In the genomic region with DNA sequence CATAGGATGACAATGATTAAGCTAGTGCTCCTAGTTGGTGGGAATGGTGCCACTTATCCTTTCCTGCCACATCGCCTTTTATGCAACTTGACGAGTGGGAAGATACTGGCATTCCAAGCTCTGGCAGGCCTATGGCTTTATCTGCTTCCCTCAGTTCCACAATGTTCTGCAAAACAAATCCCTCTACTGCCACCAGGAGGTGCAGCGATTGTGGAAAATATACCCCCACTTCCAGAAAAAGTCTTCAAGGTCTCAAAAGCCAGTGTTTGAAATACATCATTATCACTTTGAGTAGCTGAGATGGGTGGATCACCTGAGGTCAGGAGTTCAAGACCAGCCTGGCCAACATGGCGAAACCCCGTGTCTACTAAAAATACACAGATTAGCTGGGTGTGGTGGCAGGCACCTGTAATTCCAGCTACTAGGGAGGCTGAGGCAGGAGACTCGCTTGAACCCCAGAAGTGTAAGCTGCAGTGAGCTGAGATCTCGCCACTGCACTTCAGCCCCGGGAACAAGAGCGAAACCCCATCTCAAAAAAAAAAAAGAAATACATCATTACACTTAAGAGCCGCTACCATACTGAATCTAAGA, we compare ENCODE assay signal across 8 cellular contexts. TPM values are rescaled to one million over a fixed set of nuclear protein-coding genes. Genes with fewer than 3 reads are reported as not detected.
DNase-seq lines count a peak whose midpoint lies in the region; ATAC-seq, FAIRE-seq and TF ChIP-seq lines count a peak whose summit lies in the region.

No MANE protein-coding gene starts in this region.

- H3K9me2 ChIP-seq in PC-3 (replicated peaks; ENCODE audit: low read length): no peaks in the 10 kb centered on the region

- peaks cover 72% of the 10 kb centered on the region for H4K20me1 ChIP-seq in PC-3 (ENCODE audit: low read length)

- no peak for DNase-seq in CD4-positive, alpha-beta T cell
- no peak for DNase-seq in GM20000 (ENCODE audit: low spot score)
- DNase-seq in PC-3: peak; percentile 83
- no peak for DNase-seq in breast epithelium (ENCODE audit: low spot score in 2 of 2)
- DNase-seq in kidney glomerular epithelial cell (lab: John Stamatoyannopoulos, UW): peak; percentile 34
- peak; percentile 59 to 73 for DNase-seq in tibial artery
- DNase-seq in GM19239 (ENCODE audit: insufficient read length, low spot score): no peak

- no peak for TF ChIP-seq CTCF in CD4-positive, alpha-beta T cell (IDR thresholded peaks at IDR 0.05)
- TF ChIP-seq CTCF in GM20000 (IDR thresholded peaks at IDR 0.05; ENCODE audit: extremely low read depth, missing control alignments) (peak; percentile 17), PC-3 (conservative IDR thresholded peaks at IDR 0.05; ENCODE audit: low read depth, low read length) (peak; percentile 89), breast epithelium (IDR thresholded peaks at IDR 0.05) (peak; percentile 27 to 61 (median 39)), tibial artery (IDR thresholded peaks at IDR 0.05) (peak; percentile 67 to 68)

- no peaks in the 10 kb centered on the region for H3K27me3 ChIP-seq in CD4-positive, alpha-beta T cell (ENCODE audit: control insufficient read depth, insufficient read depth, low read length)
- no peaks in the 10 kb centered on the region for H3K27me3 ChIP-seq in PC-3 (ENCODE audit: low read length)
- no peaks in the 10 kb centered on the region for H3K27me3 ChIP-seq in breast epithelium
- no peaks in the 10 kb centered on the region for H3K27me3 ChIP-seq in tibial artery

- no peak for FAIRE-seq in GM19239 (lab: Jason Lieb, UNC)

- no peaks in the 10 kb centered on the region for H3K9me3 ChIP-seq in CD4-positive, alpha-beta T cell (ENCODE audit: control insufficient read depth, low read length)
- H3K9me3 ChIP-seq in PC-3 (ENCODE audit: low read length): no peaks in the 10 kb centered on the region
- no peaks in the 10 kb centered on the region for H3K9me3 ChIP-seq in breast epithelium
- no peaks in the 10 kb centered on the region for H3K9me3 ChIP-seq in tibial artery

- H3K79me2 ChIP-seq in PC-3 (ENCODE audit: low read length): peaks cover 85% of the 10 kb centered on the region

- H3F3A ChIP-seq in PC-3 (ENCODE audit: low read length, unreplicated experiment): no peaks in the 10 kb centered on the region

- ATAC-seq in CD4-positive, alpha-beta T cell (ENCODE audit: poor library complexity): no peak
- ATAC-seq in PC-3 (peak; percentile 38), GM18511 (IDR thresholded peaks at IDR 0.05; ENCODE audit: unreplicated experiment) (no peak)

- H3K9ac ChIP-seq in PC-3 (ENCODE audit: low read length): no peak overlapping the region

- H3K4me1 ChIP-seq in PC-3 (ENCODE audit: insufficient read depth, low read length): peaks cover 19% of the 10 kb centered on the region
- H3K4me1 ChIP-seq in breast epithelium: peaks cover 0 to 5% of the 10 kb centered on the region in 2 donors
- H3K4me1 ChIP-seq in tibial artery: peaks cover 0 to 47% (median 18%) of the 10 kb centered on the region in 4 donors

- no peak overlapping the region for H3K27ac Mint-ChIP-seq in CD4-positive, alpha-beta T cell

- H3K4me3 ChIP-seq in PC-3 (ENCODE audit: low read length) (no peak overlapping the region), breast epithelium (no peak overlapping the region), tibial artery (no peak overlapping the region)

- BruUV-seq in PC-3 (replicated peaks; lab: Mats Ljungman, UMichigan): no TSS peak

- peaks cover 79% of the 10 kb centered on the region for H3K4me1 Mint-ChIP-seq in CD4-positive, alpha-beta T cell (ENCODE audit: low read depth)

- no peaks in the 10 kb centered on the region for H3K36me3 ChIP-seq in PC-3 (ENCODE audit: low read depth, low read length)
- no peaks in the 10 kb centered on the region for H3K36me3 ChIP-seq in breast epithelium
- no peaks in the 10 kb centered on the region for H3K36me3 ChIP-seq in tibial artery

- H3K4me3 Mint-ChIP-seq in CD4-positive, alpha-beta T cell: peak overlapping the region; percentile 12

- POLR2A ChIA-PET in CD4-positive, alpha-beta T cell (lab: Charles Lee): interaction anchor here (1.4 kb wide), 1 partner anchor 94 kb away, joined by 5 read pairs; no protein-coding TSS in a partner anchor
- POLR2A ChIA-PET in PC-3 (lab: Charles Lee; ENCODE audit: unreplicated experiment): interaction anchor here (0.7 kb wide), 1 partner anchor 200 kb away, joined by 17 read pairs; no protein-coding TSS in a partner anchor

- H3K36me3 Mint-ChIP-seq in CD4-positive, alpha-beta T cell (ENCODE audit: low read depth): peaks cover 24% of the 10 kb centered on the region

- peak overlapping the region; percentile 89; the same call in 1 of the 2 replicates for H3K4me2 ChIP-seq in PC-3 (ENCODE audit: low read length)

- H3K9me3 Mint-ChIP-seq in CD4-positive, alpha-beta T cell: no peaks in the 10 kb centered on the region

- H2AFZ ChIP-seq in PC-3 (ENCODE audit: low read length): no peak overlapping the region

- intact Hi-C loops in CD4-positive, alpha-beta T cell (cut with DNase I, micrococcal nuclease): loop anchor here (1.0 to 10.0 kb wide), 7 partner anchors 63 to 1352 kb away; partner anchors contain the start of genes MED7 (in 1 of the 2), RNF145 (in 1 of the 2) and THG1L (in 1 of the 2)
- intact Hi-C loops in PC-3 (cut with micrococcal nuclease): loop anchor here (1.0 to 5.0 kb wide), 6 partner anchors 35 to 140 kb away; partner anchors contain the start of gene LSM11
- intact Hi-C loops in breast epithelium (cut with DNase I; ENCODE audit: low total_unique reads): loop anchor here (5.0 kb wide), 1 partner anchor 513 kb away; no protein-coding TSS in a partner anchor
- intact Hi-C loops in tibial artery (cut with DNase I; ENCODE audit: low total_unique reads): loop anchor here (5.0 kb wide), 1 partner anchor 38 kb away; no protein-coding TSS in a partner anchor

- no peaks in the 10 kb centered on the region for H3K27me3 Mint-ChIP-seq in CD4-positive, alpha-beta T cell

- CTCF ChIA-PET in CD4-positive, alpha-beta T cell (lab: Charles Lee): interaction anchor here (1.0 to 1.3 kb wide), 3 partner anchors 9 to 93 kb away, joined by 3 to 4 read pairs (median 3); no protein-coding TSS in a partner anchor
- CTCF ChIA-PET in PC-3 (lab: Charles Lee): interaction anchor here (0.7 to 1.4 kb wide), 3 partner anchors 13 to 93 kb away, joined by 3 to 7 read pairs (median 3); no protein-coding TSS in a partner anchor

- H3K27ac ChIP-seq in CD4-positive, alpha-beta T cell (ENCODE audit: low read depth, low read length): no peak overlapping the region
- H3K27ac ChIP-seq in PC-3 (ENCODE audit: low read length): no peak overlapping the region
- H3K27ac ChIP-seq in breast epithelium: no peak overlapping the region
- H3K27ac ChIP-seq in tibial artery: no peak overlapping the region

- TF ChIP-seq POLR2A in breast epithelium (IDR thresholded peaks at IDR 0.05): no peak

RNA-seq across cellular contexts. Expression of gene CLINT1, which starts 3.4 kb away (rescaled TPM):
- 10 to 100 TPM; 89.9 to 91.3 TPM for total RNA-seq in CD4-positive, alpha-beta T cell
- total RNA-seq in PC-3 (2014; rRNA removed): 125 and 131 TPM in 2 replicates
- total RNA-seq in breast epithelium: 100 to 1,000 TPM in 1 of 3 donors, 10 to 100 TPM in 2; 86.5 to 157 (median 89.5) TPM

Comparison
In these comparisons a context has a peak if more than half of its experiments do, and no peak if none do; other contexts are left out.
1. DNase-seq: peak in PC-3 (single experiment), kidney glomerular epithelial cell (single experiment) and tibial artery (2 of 2); none in CD4-positive, alpha-beta T cell (0 of 10), GM20000 (single experiment), breast epithelium (0 of 2) and GM19239 (single experiment).